In genomic region chr20:62451156-62451767, GRCh38 we compare ENCODE assay signal across 26 cellular contexts. TPM values are rescaled to one million over a fixed set of nuclear protein-coding genes. Genes with fewer than 3 reads are reported as not detected.
DNase-seq lines count a peak whose midpoint lies in the region; ATAC-seq, FAIRE-seq and TF ChIP-seq lines count a peak whose summit lies in the region.
"Had no signal": no experiment of that assay in that cellular context is flagged by ENCODE, and none has a peak within 500 bp of the region (broad histone marks: within the 10 kb centered on the region; RNA-seq: fewer than 3 reads in every experiment).

No MANE protein-coding gene starts in this region.

- no peak for TF ChIP-seq POLR2A in H1 (IDR thresholded peaks at IDR 0.05; ENCODE audit: control extremely low read depth in 1 of 2, low read depth in 2 of 2, low read length in 2 of 2)

- H3K27me3 ChIP-seq in H1 (replicated peaks in 1 of 4; ENCODE audit: control insufficient read depth in 3 of 4, extremely low read depth in 1 of 4, insufficient read depth in 3 of 4, low read length in 3 of 4) (no peaks in the 10 kb centered on the region), neural progenitor cell (no peaks in the 10 kb centered on the region)
- H3K27me3 ChIP-seq: BE2C had no signal

- no peak overlapping the region for H3K27ac Mint-ChIP-seq in stimulated activated naive CD8-positive, alpha-beta T cell treated with anti-CD3 and anti-CD28 coated beads, Interleukin-15, amount 100 ng/mL, for 72 hours
- no peak overlapping the region for H3K27ac Mint-ChIP-seq in neural progenitor cell
- H3K27ac Mint-ChIP-seq: CD14-positive monocyte; CD4-positive, alpha-beta T cell; CD8-positive, alpha-beta memory T cell; HFFc6 had no signal

- H3K27me3 Mint-ChIP-seq in stimulated activated naive CD8-positive, alpha-beta T cell treated with anti-CD3 and anti-CD28 coated beads, Interleukin-15, amount 100 ng/mL, for 72 hours = peaks cover 72% of the 10 kb centered on the region
- peaks cover 18% of the 10 kb centered on the region for H3K27me3 Mint-ChIP-seq in neural progenitor cell (ENCODE audit: insufficient read depth, low read depth)

- H2BK15ac ChIP-seq in H1 (ENCODE audit: low read length) = no peak overlapping the region

- no peak overlapping the region for H2BK20ac ChIP-seq in H1 (ENCODE audit: low read length)

- H3K4me1 Mint-ChIP-seq in stimulated activated naive CD8-positive, alpha-beta T cell treated with anti-CD3 and anti-CD28 coated beads, Interleukin-15, amount 100 ng/mL, for 72 hours = no peaks in the 10 kb centered on the region
- peaks cover 36% of the 10 kb centered on the region for H3K4me1 Mint-ChIP-seq in neural progenitor cell
- H3K4me1 Mint-ChIP-seq: CD14-positive monocyte; CD8-positive, alpha-beta memory T cell had no signal

- TF ChIP-seq EP300 in H1 (IDR thresholded peaks at IDR 0.05; ENCODE audit: borderline replicate concordance in 1 of 2, low read depth in 2 of 2, low read length in 2 of 2) = no peak

- peak; percentile 27 for ATAC-seq in stimulated activated naive CD8-positive, alpha-beta T cell treated with anti-CD3 and anti-CD28 coated beads, Interleukin-15, amount 100 ng/mL, for 72 hours
- no peak for ATAC-seq in stimulated activated naive CD8-positive, alpha-beta T cell treated with anti-CD3 and anti-CD28 coated beads, Interleukin-15, Interleukin-2, amounts not matched to agents 100 U/mL and 50 U/mL, for 24 hours
- ATAC-seq: GM12878, HCT116 had no signal

- no peak overlapping the region for H4K5ac ChIP-seq in H1 (ENCODE audit: insufficient read length, low read depth, low read length)

- H3K79me2 ChIP-seq in H1 (ENCODE audit: control insufficient read depth in 1 of 2, insufficient read depth in 2 of 2, low read length in 2 of 2) (no peaks in the 10 kb centered on the region), neural progenitor cell (ENCODE audit: low read depth) (no peaks in the 10 kb centered on the region)

- TF ChIP-seq CTCF in H1 (IDR thresholded peaks at IDR 0.05; ENCODE audit: control extremely low read depth in 1 of 3, insufficient read depth in 1 of 3, low read depth in 1 of 3, low read length in 3 of 3) = no peak
- TF ChIP-seq CTCF in neural progenitor cell (IDR thresholded peaks at IDR 0.05) = no peak

- no peak overlapping the region for H3K4me2 ChIP-seq in H1 (ENCODE audit: insufficient read depth in 1 of 2, low read depth in 2 of 2, low read length in 2 of 2)
- H3K4me2 ChIP-seq in neural progenitor cell = no peak overlapping the region
- H3K4me2 ChIP-seq: A549; BLaER1 treated with 17β-estradiol and CSF1 and Interleukin-3, amounts not matched to agents 10 nM and 100 nM had no signal

- H2AFZ ChIP-seq in H1 (ENCODE audit: low read length) = no peak overlapping the region
- H2AFZ ChIP-seq in neural progenitor cell (replicated peaks) = no peak overlapping the region

- H3K27ac ChIP-seq in H1 (ENCODE audit: low read depth, low read length) (no peak overlapping the region), neural progenitor cell (no peak overlapping the region)
- H3K27ac ChIP-seq: A549; BLaER1 treated with 17β-estradiol and CSF1 and Interleukin-3, amounts not matched to agents 10 nM and 100 nM had no signal

- H3K14ac ChIP-seq in H1 (ENCODE audit: insufficient read length) = no peak overlapping the region

- H3K4ac ChIP-seq in H1 (replicated peaks; ENCODE audit: insufficient read length, low read depth, low read length) = no peak overlapping the region

- H3K9ac ChIP-seq in H1 (replicated peaks in 1 of 4; ENCODE audit: extremely low read depth in 1 of 4, low read depth in 3 of 4, low read length in 3 of 4) = no peak overlapping the region
- no peak overlapping the region for H3K9ac ChIP-seq in neural progenitor cell
- H3K9ac ChIP-seq: BLaER1 treated with 17β-estradiol and CSF1 and Interleukin-3, amounts not matched to agents 10 nM and 100 nM had no signal

- H3K4me3 ChIP-seq in H1 (ENCODE audit: extremely low read depth in 1 of 4, insufficient read depth in 2 of 4, low read depth in 3 of 4, low read length in 4 of 4) = no peak overlapping the region
- H3K4me3 ChIP-seq in neural progenitor cell = no peak overlapping the region
- H3K4me3 ChIP-seq: A549; BLaER1 treated with 17β-estradiol and CSF1 and Interleukin-3, amounts not matched to agents 10 nM and 100 nM; GM12878 had no signal

- peaks cover 0 to 4% (median 0%) of the 10 kb centered on the region in 4 experiments; a peak in 1 of 7 replicates for H3K4me1 ChIP-seq in H1 (replicated peaks in 1 of 4; ENCODE audit: control insufficient read depth in 3 of 4, insufficient read depth in 4 of 4, low read length in 3 of 4)
- H3K4me1 ChIP-seq in neural progenitor cell = peaks cover 25% of the 10 kb centered on the region
- H3K4me1 ChIP-seq: A549 had no signal

- no peak overlapping the region for H3K23ac ChIP-seq in H1 (ENCODE audit: insufficient read length)

- H3K23me2 ChIP-seq in H1 (ENCODE audit: low read depth, low read length) = peaks cover 3% of the 10 kb centered on the region; the same call in 1 of the 2 replicates

- FAIRE-seq in H1 (lab: Jason Lieb, UNC) (no peak), urothelium cell line (lab: Jason Lieb, UNC) (peak; percentile 37)
- FAIRE-seq: A549, D721Med, GM12878, GM19239 had no signal

- H3K56ac ChIP-seq in H1 (replicated peaks; ENCODE audit: insufficient read length, low read depth, low read length) = no peak overlapping the region

- no peak overlapping the region for H2BK5ac ChIP-seq in H1 (ENCODE audit: low read depth, low read length)

- H3K36me3 Mint-ChIP-seq in neural progenitor cell = no peaks in the 10 kb centered on the region
- H3K36me3 Mint-ChIP-seq: CD14-positive monocyte; CD8-positive, alpha-beta memory T cell had no signal

- H4K20me1 ChIP-seq in H1 (replicated peaks in 1 of 2; ENCODE audit: control insufficient read depth in 1 of 2, insufficient read depth in 2 of 2, low read length in 2 of 2) (no peaks in the 10 kb centered on the region), neural progenitor cell (ENCODE audit: low read depth) (no peaks in the 10 kb centered on the region)

- no peak overlapping the region for H2BK120ac ChIP-seq in H1 (replicated peaks; ENCODE audit: low read depth, low read length)

- WGBS in H1 (ENCODE audit: extremely low coverage in 1 of 2, insufficient coverage in 1 of 2, insufficient read length in 1 of 2, insufficient replicate concordance in 2 of 2, low coverage in 1 of 2, low lambda C conversion rate in 2 of 2, missing lambda C conversion rate in 1 of 2), 2 experiments = 87% methylated on average over 7 of the region's 10 CpGs; no CpG with 5 or more reads in 1 of the 2 experiments

- no peak overlapping the region for H3K4me3 Mint-ChIP-seq in stimulated activated naive CD8-positive, alpha-beta T cell treated with anti-CD3 and anti-CD28 coated beads, Interleukin-15, amount 100 ng/mL, for 72 hours
- no peak overlapping the region for H3K4me3 Mint-ChIP-seq in neural progenitor cell
- H3K4me3 Mint-ChIP-seq: CD14-positive monocyte; CD4-positive, alpha-beta T cell; CD8-positive, alpha-beta memory T cell; HFFc6 had no signal

- no peak for TF ChIP-seq RAD21 in H1 (IDR thresholded peaks at IDR 0.05 in 1 of 2, conservative IDR thresholded peaks at IDR 0.05 in 1 of 2; ENCODE audit: low read depth in 2 of 2, low read length in 2 of 2)

- no peak overlapping the region for H4K91ac ChIP-seq in H1 (replicated peaks; ENCODE audit: insufficient read length, low read length)

- no peak overlapping the region for H2AK5ac ChIP-seq in H1 (ENCODE audit: low read depth, low read length)

- CTCF ChIA-PET in H1 (lab: Charles Lee; ENCODE audit: partially characterized antibody) = interaction anchor here (1.0 to 2.6 kb wide), 2 partner anchors 24 to 43 kb away, joined by 3 to 7 read pairs; partner anchors contain the start of gene RBBP8NL

- H3K18ac ChIP-seq in H1 (ENCODE audit: extremely low read depth, low read length) = no peak overlapping the region

- H3K79me1 ChIP-seq in H1 (ENCODE audit: low read depth, low read length) = no peaks in the 10 kb centered on the region

- POLR2A ChIA-PET in H1 (lab: Charles Lee; ENCODE audit: partially characterized antibody) = no interaction called here

- no peaks in the 10 kb centered on the region for H3K9me3 Mint-ChIP-seq in stimulated activated naive CD8-positive, alpha-beta T cell treated with anti-CD3 and anti-CD28 coated beads, Interleukin-15, amount 100 ng/mL, for 72 hours
- H3K9me3 Mint-ChIP-seq in neural progenitor cell = no peaks in the 10 kb centered on the region
- H3K9me3 Mint-ChIP-seq: CD4-positive, alpha-beta T cell; CD8-positive, alpha-beta memory T cell; HFFc6 had no signal

- H3K36me3 ChIP-seq in H1 (ENCODE audit: control insufficient read depth in 2 of 4, insufficient read depth in 4 of 4, low read length in 3 of 4) (no peaks in the 10 kb centered on the region), neural progenitor cell (no peaks in the 10 kb centered on the region)
- H3K36me3 ChIP-seq: BE2C; BLaER1 treated with 17β-estradiol and CSF1 and Interleukin-3, amounts not matched to agents 10 nM and 100 nM had no signal

- no peaks in the 10 kb centered on the region for H3F3A ChIP-seq in neural progenitor cell (ENCODE audit: low read depth)

- H3K9me3 ChIP-seq in H1 (ENCODE audit: insufficient read depth in 2 of 2, low read depth in 1 of 2, low read length in 1 of 2) (no peaks in the 10 kb centered on the region), neural progenitor cell (ENCODE audit: low read depth) (no peaks in the 10 kb centered on the region)
- H3K9me3 ChIP-seq: A549; BE2C; BLaER1 treated with 17β-estradiol and CSF1 and Interleukin-3, amounts not matched to agents 10 nM and 100 nM had no signal

- no peak for DNase-seq in stimulated activated naive CD8-positive, alpha-beta T cell treated with anti-CD3 and anti-CD28 coated beads, Interleukin-15, amount 100 ng/mL, for 72 hours
- DNase-seq in stimulated activated naive CD8-positive, alpha-beta T cell treated with anti-CD3 and anti-CD28 coated beads, Interleukin-15, Interleukin-2, amounts not matched to agents 100 U/mL and 50 U/mL, for 24 hours = no peak
- DNase-seq in H1 (ENCODE audit: low read depth in 1 of 2, low spot score in 2 of 2) (no peak), urothelium cell line (ENCODE audit: low spot score) (no peak), NCI-H2171 treated with DMSO at 0.1 percent for 48 hours (lab: John Stamatoyannopoulos, UW) (no peak), neural progenitor cell (ENCODE audit: low spot score) (no peak)
- DNase-seq: 8988T; ACHN; AML-193; BE2C; CD4-positive, alpha-beta T cell; CD8-positive, alpha-beta memory T cell; DMS 273 treated with DMSO at 0.1 percent for 48 hours; DMS79; EL; GDM1; GOT3; H7; HFFc6 had no signal

- H4K8ac ChIP-seq in H1 (ENCODE audit: extremely low read depth, insufficient read depth, low read length) = no peak overlapping the region

- H2BK12ac ChIP-seq in H1 (ENCODE audit: low read depth, low read length) = no peak overlapping the region

RNA-seq across cellular contexts. Expression of gene RBBP8NL, which starts 23.9 kb away (rescaled TPM):
- total RNA-seq in H1 (2021; fragmentation: NEBNext Ultra II Directional; extraction: Animal tissue kit (Norgen Biotek cat#: 25700)) = 0.43 and 0.59 TPM in 2 replicates
- polyA plus RNA-seq in H1 (2011; rRNA removed) = 0.48 and 0.88 TPM in 2 replicates
- 0.75 TPM for polyA plus RNA-seq in H1 (2011; cell fraction: cytosol; rRNA removed)
- polyA plus RNA-seq in H1 (2011; cell fraction: nucleus; rRNA removed) = 1.4 TPM
- 0.55 to 1.1 TPM (median 0.65 TPM) in 4 replicates for polyA plus RNA-seq in H1 (2012, experiment 1 of 2)
- polyA plus RNA-seq in H1 (2012, experiment 2 of 2) = 0.46 TPM
- 0.71 TPM for polyA plus RNA-seq in H1 (2013, experiment 1 of 2)
- 0.63 TPM for polyA plus RNA-seq in H1 (2013, experiment 2 of 2)
- polyA minus RNA-seq in H1 (2011; rRNA and poly(A)+ RNA removed) = 0.09 and 0.20 TPM in 2 replicates
- polyA minus RNA-seq in H1 (2011; cell fraction: cytosol; rRNA and poly(A)+ RNA removed) = 1.4 TPM
- 1.9 TPM for polyA minus RNA-seq in H1 (2011; cell fraction: nucleus; rRNA and poly(A)+ RNA removed)
- total RNA-seq in neural progenitor cell (ENCODE audit: low replicate concordance) = 0.03 TPM in 1 of 2 replicates, not detected in the other
- total RNA-seq: CD4-positive, alpha-beta T cell; CD8-positive, alpha-beta memory T cell; GM12878; H7; HFFc6 had no signal
- polyA plus RNA-seq: A549; CD14-positive monocyte; CD8-positive, alpha-beta memory T cell; GM12878 had no signal

RNA-seq across cellular contexts. Expression of gene GATA5, which starts 24.5 kb away (rescaled TPM):
- 0.11 and 0.15 TPM in 2 replicates for total RNA-seq in H1 (2021; fragmentation: NEBNext Ultra II Directional; extraction: Animal tissue kit (Norgen Biotek cat#: 25700))
- 0.08 TPM in 2 replicates for polyA plus RNA-seq in H1 (2011; rRNA removed)
- 0.10 TPM for polyA plus RNA-seq in H1 (2011; cell fraction: cytosol; rRNA removed)
- 0.14 TPM for polyA plus RNA-seq in H1 (2011; cell fraction: nucleus; rRNA removed)
- 0.11 to 0.17 TPM (median 0.12 TPM) in 3 of 4 replicates, not detected in the other for polyA plus RNA-seq in H1 (2012, experiment 1 of 2)
- polyA plus RNA-seq in H1 (2012, experiment 2 of 2) = 0.12 TPM
- polyA plus RNA-seq in H1 (2013, experiment 1 of 2) = 0.08 TPM
- 0.07 TPM for polyA plus RNA-seq in H1 (2013, experiment 2 of 2)
- 0.05 and 0.06 TPM in 2 replicates for polyA minus RNA-seq in H1 (2011; rRNA and poly(A)+ RNA removed)
- polyA minus RNA-seq in H1 (2011; cell fraction: cytosol; rRNA and poly(A)+ RNA removed) = not detected
- not detected for polyA minus RNA-seq in H1 (2011; cell fraction: nucleus; rRNA and poly(A)+ RNA removed)
- total RNA-seq in neural progenitor cell (ENCODE audit: low replicate concordance) = 0.12 TPM in 1 of 2 replicates, not detected in the other
- total RNA-seq: CD4-positive, alpha-beta T cell; CD8-positive, alpha-beta memory T cell; GM12878; HFFc6 had no signal
- polyA plus RNA-seq: CD14-positive monocyte; CD8-positive, alpha-beta memory T cell; GM12878 had no signal

RNA-seq across cellular contexts. Expression of gene CABLES2, which starts 44.2 kb away (rescaled TPM):
- total RNA-seq in H1 (2021; fragmentation: NEBNext Ultra II Directional; extraction: Animal tissue kit (Norgen Biotek cat#: 25700)) = 8.0 TPM in 2 replicates
- polyA plus RNA-seq in H1 (2011; rRNA removed) = 8.8 and 10.5 TPM in 2 replicates
- polyA plus RNA-seq in H1 (2011; cell fraction: cytosol; rRNA removed) = 6.5 TPM
- polyA plus RNA-seq in H1 (2011; cell fraction: nucleus; rRNA removed) = 9.7 TPM
- polyA plus RNA-seq in H1 (2012, experiment 1 of 2) = 8.2 to 10.9 TPM (median 9.6 TPM) in 4 replicates
- 7.4 TPM for polyA plus RNA-seq in H1 (2012, experiment 2 of 2)
- 5.3 TPM for polyA plus RNA-seq in H1 (2013, experiment 1 of 2)
- 5.6 TPM for polyA plus RNA-seq in H1 (2013, experiment 2 of 2)
- polyA minus RNA-seq in H1 (2011; rRNA and poly(A)+ RNA removed) = 5.2 and 5.7 TPM in 2 replicates
- 7.8 TPM for polyA minus RNA-seq in H1 (2011; cell fraction: cytosol; rRNA and poly(A)+ RNA removed)
- 4.3 TPM for polyA minus RNA-seq in H1 (2011; cell fraction: nucleus; rRNA and poly(A)+ RNA removed)
- total RNA-seq in neural progenitor cell (ENCODE audit: low replicate concordance) = 8.1 and 13.8 TPM in 2 replicates
